1 cellular context compared by ENCODE assay signal in the genomic region with DNA sequence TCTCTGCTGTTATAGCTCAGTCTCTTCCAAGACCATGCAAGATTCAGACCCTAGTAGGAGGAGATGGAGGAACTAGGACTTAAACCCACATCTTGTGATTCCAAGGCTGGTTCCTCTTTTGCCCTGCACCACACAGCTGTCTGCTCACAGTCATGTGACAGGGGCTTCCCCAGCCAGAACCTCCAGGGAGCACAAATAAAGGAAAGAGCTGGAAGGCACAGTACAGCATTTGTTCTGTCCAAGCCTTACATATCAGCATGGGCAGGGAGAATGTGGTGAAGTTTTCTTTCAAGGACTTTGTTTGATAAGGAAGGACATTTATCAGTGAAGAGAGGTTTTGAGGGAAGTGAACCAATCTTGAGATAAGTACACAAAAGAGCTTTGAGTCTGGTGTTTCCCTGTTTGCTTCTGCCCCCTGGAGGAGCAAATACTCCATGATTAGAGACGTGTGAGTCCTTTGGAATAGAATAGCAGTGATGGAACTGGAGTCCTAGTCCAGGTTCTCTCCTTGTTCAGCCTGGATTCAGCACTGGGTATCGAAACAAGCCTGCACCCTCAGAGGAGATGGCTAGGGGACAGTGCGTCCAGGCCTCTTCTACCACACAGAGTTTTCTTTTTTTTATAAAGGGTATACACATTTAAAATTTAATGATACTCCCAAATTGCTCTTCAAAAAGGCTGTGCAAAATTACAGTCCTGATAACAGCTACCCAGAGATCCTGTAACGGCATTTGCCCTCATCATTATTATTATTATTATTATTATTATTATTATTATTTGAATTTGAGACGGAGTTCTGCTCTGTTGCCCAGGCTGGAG.
A peak's percentile ranks its signal among the peaks of the same experiment; 100 is the strongest.
TF ChIP-seq lines count a peak whose summit lies in the region.

No MANE protein-coding gene starts in this region.

TF ChIP-seq in K562, 482 proteins besides CTCF, POLR2A, EP300 and RAD21 (continued from another document and continues in another):
- TF ChIP-seq, protein P1, sequence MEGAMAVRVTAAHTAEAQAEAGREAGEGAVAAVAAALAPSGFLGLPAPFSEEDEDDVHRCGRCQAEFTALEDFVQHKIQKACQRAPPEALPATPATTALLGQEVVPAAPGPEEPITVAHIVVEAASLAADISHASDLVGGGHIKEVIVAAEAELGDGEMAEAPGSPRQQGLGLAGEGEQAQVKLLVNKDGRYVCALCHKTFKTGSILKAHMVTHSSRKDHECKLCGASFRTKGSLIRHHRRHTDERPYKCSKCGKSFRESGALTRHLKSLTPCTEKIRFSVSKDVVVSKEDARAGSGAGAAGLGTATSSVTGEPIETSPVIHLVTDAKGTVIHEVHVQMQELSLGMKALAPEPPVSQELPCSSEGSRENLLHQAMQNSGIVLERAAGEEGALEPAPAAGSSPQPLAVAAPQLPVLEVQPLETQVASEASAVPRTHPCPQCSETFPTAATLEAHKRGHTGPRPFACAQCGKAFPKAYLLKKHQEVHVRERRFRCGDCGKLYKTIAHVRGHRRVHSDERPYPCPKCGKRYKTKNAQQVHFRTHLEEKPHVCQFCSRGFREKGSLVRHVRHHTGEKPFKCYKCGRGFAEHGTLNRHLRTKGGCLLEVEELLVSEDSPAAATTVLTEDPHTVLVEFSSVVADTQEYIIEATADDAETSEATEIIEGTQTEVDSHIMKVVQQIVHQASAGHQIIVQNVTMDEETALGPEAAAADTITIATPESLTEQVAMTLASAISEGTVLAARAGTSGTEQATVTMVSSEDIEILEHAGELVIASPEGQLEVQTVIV (CRISPR knock-in tag; IDR thresholded peaks at IDR 0.05; ENCODE audit: borderline replicate concordance) = no peak
- no peak for TF ChIP-seq CBX2 (IDR thresholded peaks at IDR 0.05; ENCODE audit: insufficient read depth, low read length, poor library complexity, severe bottlenecking)
- no peak for TF ChIP-seq PHB (CRISPR knock-in tag; IDR thresholded peaks at IDR 0.05)
- TF ChIP-seq IFI16 (CRISPR knock-in tag; IDR thresholded peaks at IDR 0.05) = no peak
- TF ChIP-seq ZNF239 (CRISPR knock-in tag; IDR thresholded peaks at IDR 0.05) = no peak
- no peak for TF ChIP-seq KLF1 (tag; IDR thresholded peaks at IDR 0.05)
- TF ChIP-seq ZNF174 (CRISPR knock-in tag; IDR thresholded peaks at IDR 0.05) = no peak
- TF ChIP-seq SREBF1 (IDR thresholded peaks at IDR 0.05; ENCODE audit: borderline replicate concordance, low read depth, low read length) = no peak
- peak in 1 of 2 experiments; percentile 60; a peak in 2 of 4 replicates for TF ChIP-seq FOXA3 (CRISPR knock-in tag; conservative IDR thresholded peaks at IDR 0.05 in 1 of 2, IDR thresholded peaks at IDR 0.05 in 1 of 2)
- TF ChIP-seq RBFOX2 (IDR thresholded peaks at IDR 0.05; ENCODE audit: low read depth, low read length) = no peak
- TF ChIP-seq, protein P2, sequence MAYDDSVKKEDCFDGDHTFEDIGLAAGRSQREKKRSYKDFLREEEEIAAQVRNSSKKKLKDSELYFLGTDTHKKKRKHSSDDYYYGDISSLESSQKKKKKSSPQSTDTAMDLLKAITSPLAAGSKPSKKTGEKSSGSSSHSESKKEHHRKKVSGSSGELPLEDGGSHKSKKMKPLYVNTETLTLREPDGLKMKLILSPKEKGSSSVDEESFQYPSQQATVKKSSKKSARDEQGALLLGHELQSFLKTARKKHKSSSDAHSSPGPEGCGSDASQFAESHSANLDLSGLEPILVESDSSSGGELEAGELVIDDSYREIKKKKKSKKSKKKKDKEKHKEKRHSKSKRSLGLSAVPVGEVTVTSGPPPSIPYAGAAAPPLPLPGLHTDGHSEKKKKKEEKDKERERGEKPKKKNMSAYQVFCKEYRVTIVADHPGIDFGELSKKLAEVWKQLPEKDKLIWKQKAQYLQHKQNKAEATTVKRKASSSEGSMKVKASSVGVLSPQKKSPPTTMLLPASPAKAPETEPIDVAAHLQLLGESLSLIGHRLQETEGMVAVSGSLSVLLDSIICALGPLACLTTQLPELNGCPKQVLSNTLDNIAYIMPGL (CRISPR knock-in tag; IDR thresholded peaks at IDR 0.05) = no peak
- TF ChIP-seq TARDBP (IDR thresholded peaks at IDR 0.05) = no peak
- no peak for TF ChIP-seq PHF8 (IDR thresholded peaks at IDR 0.05; ENCODE audit: borderline replicate concordance, low read length)
- TF ChIP-seq, protein P3, sequence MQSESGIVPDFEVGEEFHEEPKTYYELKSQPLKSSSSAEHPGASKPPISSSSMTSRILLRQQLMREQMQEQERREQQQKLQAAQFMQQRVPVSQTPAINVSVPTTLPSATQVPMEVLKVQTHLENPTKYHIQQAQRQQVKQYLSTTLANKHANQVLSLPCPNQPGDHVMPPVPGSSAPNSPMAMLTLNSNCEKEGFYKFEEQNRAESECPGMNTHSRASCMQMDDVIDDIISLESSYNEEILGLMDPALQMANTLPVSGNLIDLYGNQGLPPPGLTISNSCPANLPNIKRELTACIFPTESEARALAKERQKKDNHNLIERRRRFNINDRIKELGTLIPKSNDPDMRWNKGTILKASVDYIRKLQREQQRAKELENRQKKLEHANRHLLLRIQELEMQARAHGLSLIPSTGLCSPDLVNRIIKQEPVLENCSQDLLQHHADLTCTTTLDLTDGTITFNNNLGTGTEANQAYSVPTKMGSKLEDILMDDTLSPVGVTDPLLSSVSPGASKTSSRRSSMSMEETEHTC (IDR thresholded peaks at IDR 0.05) = peak; percentile 87
- TF ChIP-seq, protein P4, sequence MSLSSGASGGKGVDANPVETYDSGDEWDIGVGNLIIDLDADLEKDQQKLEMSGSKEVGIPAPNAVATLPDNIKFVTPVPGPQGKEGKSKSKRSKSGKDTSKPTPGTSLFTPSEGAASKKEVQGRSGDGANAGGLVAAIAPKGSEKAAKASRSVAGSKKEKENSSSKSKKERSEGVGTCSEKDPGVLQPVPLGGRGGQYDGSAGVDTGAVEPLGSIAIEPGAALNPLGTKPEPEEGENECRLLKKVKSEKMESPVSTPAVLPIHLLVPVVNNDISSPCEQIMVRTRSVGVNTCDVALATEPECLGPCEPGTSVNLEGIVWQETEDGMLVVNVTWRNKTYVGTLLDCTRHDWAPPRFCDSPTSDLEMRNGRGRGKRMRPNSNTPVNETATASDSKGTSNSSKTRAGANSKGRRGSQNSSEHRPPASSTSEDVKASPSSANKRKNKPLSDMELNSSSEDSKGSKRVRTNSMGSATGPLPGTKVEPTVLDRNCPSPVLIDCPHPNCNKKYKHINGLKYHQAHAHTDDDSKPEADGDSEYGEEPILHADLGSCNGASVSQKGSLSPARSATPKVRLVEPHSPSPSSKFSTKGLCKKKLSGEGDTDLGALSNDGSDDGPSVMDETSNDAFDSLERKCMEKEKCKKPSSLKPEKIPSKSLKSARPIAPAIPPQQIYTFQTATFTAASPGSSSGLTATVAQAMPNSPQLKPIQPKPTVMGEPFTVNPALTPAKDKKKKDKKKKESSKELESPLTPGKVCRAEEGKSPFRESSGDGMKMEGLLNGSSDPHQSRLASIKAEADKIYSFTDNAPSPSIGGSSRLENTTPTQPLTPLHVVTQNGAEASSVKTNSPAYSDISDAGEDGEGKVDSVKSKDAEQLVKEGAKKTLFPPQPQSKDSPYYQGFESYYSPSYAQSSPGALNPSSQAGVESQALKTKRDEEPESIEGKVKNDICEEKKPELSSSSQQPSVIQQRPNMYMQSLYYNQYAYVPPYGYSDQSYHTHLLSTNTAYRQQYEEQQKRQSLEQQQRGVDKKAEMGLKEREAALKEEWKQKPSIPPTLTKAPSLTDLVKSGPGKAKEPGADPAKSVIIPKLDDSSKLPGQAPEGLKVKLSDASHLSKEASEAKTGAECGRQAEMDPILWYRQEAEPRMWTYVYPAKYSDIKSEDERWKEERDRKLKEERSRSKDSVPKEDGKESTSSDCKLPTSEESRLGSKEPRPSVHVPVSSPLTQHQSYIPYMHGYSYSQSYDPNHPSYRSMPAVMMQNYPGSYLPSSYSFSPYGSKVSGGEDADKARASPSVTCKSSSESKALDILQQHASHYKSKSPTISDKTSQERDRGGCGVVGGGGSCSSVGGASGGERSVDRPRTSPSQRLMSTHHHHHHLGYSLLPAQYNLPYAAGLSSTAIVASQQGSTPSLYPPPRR (CRISPR knock-in tag; IDR thresholded peaks at IDR 0.05; ENCODE audit: borderline replicate concordance) = no peak
- no peak for TF ChIP-seq SAFB (IDR thresholded peaks at IDR 0.05; ENCODE audit: borderline replicate concordance, low read depth, low read length)
- TF ChIP-seq NR3C1 (CRISPR knock-in tag; IDR thresholded peaks at IDR 0.05) = no peak
- TF ChIP-seq SMARCA4 (IDR thresholded peaks at IDR 0.05) = peak; percentile 62; the same call in 1 of the 2 replicates
- TF ChIP-seq, protein P5, sequence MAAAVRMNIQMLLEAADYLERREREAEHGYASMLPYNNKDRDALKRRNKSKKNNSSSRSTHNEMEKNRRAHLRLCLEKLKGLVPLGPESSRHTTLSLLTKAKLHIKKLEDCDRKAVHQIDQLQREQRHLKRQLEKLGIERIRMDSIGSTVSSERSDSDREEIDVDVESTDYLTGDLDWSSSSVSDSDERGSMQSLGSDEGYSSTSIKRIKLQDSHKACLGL (CRISPR knock-in tag; IDR thresholded peaks at IDR 0.05; ENCODE audit: borderline replicate concordance, poor library complexity, severe bottlenecking) = no peak
- no peak for TF ChIP-seq HMGN3 (IDR thresholded peaks at IDR 0.05; ENCODE audit: borderline replicate concordance, extremely low read depth, insufficient read length, low read depth, low read length)
- no peak for TF ChIP-seq KDM5B (IDR thresholded peaks at IDR 0.05; ENCODE audit: insufficient replicate concordance, low read depth, low read length)
- no peak for TF ChIP-seq TCF7L2 (IDR thresholded peaks at IDR 0.05; ENCODE audit: low read depth, low read length)
- no peak for TF ChIP-seq HMG20B (CRISPR knock-in tag; IDR thresholded peaks at IDR 0.05)
- TF ChIP-seq, protein P6, sequence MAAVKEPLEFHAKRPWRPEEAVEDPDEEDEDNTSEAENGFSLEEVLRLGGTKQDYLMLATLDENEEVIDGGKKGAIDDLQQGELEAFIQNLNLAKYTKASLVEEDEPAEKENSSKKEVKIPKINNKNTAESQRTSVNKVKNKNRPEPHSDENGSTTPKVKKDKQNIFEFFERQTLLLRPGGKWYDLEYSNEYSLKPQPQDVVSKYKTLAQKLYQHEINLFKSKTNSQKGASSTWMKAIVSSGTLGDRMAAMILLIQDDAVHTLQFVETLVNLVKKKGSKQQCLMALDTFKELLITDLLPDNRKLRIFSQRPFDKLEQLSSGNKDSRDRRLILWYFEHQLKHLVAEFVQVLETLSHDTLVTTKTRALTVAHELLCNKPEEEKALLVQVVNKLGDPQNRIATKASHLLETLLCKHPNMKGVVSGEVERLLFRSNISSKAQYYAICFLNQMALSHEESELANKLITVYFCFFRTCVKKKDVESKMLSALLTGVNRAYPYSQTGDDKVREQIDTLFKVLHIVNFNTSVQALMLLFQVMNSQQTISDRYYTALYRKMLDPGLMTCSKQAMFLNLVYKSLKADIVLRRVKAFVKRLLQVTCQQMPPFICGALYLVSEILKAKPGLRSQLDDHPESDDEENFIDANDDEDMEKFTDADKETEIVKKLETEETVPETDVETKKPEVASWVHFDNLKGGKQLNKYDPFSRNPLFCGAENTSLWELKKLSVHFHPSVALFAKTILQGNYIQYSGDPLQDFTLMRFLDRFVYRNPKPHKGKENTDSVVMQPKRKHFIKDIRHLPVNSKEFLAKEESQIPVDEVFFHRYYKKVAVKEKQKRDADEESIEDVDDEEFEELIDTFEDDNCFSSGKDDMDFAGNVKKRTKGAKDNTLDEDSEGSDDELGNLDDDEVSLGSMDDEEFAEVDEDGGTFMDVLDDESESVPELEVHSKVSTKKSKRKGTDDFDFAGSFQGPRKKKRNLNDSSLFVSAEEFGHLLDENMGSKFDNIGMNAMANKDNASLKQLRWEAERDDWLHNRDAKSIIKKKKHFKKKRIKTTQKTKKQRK (IDR thresholded peaks at IDR 0.05; ENCODE audit: borderline replicate concordance, low read depth, low read length) = no peak
- TF ChIP-seq, protein P7, sequence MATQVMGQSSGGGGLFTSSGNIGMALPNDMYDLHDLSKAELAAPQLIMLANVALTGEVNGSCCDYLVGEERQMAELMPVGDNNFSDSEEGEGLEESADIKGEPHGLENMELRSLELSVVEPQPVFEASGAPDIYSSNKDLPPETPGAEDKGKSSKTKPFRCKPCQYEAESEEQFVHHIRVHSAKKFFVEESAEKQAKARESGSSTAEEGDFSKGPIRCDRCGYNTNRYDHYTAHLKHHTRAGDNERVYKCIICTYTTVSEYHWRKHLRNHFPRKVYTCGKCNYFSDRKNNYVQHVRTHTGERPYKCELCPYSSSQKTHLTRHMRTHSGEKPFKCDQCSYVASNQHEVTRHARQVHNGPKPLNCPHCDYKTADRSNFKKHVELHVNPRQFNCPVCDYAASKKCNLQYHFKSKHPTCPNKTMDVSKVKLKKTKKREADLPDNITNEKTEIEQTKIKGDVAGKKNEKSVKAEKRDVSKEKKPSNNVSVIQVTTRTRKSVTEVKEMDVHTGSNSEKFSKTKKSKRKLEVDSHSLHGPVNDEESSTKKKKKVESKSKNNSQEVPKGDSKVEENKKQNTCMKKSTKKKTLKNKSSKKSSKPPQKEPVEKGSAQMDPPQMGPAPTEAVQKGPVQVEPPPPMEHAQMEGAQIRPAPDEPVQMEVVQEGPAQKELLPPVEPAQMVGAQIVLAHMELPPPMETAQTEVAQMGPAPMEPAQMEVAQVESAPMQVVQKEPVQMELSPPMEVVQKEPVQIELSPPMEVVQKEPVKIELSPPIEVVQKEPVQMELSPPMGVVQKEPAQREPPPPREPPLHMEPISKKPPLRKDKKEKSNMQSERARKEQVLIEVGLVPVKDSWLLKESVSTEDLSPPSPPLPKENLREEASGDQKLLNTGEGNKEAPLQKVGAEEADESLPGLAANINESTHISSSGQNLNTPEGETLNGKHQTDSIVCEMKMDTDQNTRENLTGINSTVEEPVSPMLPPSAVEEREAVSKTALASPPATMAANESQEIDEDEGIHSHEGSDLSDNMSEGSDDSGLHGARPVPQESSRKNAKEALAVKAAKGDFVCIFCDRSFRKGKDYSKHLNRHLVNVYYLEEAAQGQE (CRISPR knock-in tag; IDR thresholded peaks at IDR 0.05; ENCODE audit: low read depth) = no peak
- TF ChIP-seq POLR2AphosphoS5 (IDR thresholded peaks at IDR 0.05; ENCODE audit: control insufficient read depth, insufficient read depth, low read depth, low read length) = 0 out of 2 replicates have a peak, but pooled peaks have one; percentile 22
- no peak for TF ChIP-seq CBX5 (IDR thresholded peaks at IDR 0.05; ENCODE audit: borderline replicate concordance, low read depth)
- no peak for TF ChIP-seq CEBPB (tag; IDR thresholded peaks at IDR 0.05)
- peak; percentile 66 for TF ChIP-seq NCOR1 (IDR thresholded peaks at IDR 0.05)
- TF ChIP-seq ZNF274 (IDR thresholded peaks at IDR 0.05; ENCODE audit: borderline replicate concordance, low read depth, low read length) = no peak
- TF ChIP-seq BHLHE40 (IDR thresholded peaks at IDR 0.05; ENCODE audit: low read length) = peak; percentile 74
- TF ChIP-seq JUNB (CRISPR knock-in tag; conservative IDR thresholded peaks at IDR 0.05) = no peak
- TF ChIP-seq, protein P8, sequence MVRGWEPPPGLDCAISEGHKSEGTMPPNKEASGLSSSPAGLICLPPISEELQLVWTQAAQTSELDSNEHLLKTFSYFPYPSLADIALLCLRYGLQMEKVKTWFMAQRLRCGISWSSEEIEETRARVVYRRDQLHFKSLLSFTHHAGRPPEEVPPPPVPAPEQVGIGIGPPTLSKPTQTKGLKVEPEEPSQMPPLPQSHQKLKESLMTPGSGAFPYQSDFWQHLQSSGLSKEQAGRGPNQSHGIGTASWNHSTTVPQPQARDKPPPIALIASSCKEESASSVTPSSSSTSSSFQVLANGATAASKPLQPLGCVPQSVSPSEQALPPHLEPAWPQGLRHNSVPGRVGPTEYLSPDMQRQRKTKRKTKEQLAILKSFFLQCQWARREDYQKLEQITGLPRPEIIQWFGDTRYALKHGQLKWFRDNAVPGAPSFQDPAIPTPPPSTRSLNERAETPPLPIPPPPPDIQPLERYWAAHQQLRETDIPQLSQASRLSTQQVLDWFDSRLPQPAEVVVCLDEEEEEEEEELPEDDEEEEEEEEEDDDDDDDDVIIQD (CRISPR knock-in tag; IDR thresholded peaks at IDR 0.05) = no peak
